Comparison of ENCODE assay signal across 15 cellular contexts in the genomic region with DNA sequence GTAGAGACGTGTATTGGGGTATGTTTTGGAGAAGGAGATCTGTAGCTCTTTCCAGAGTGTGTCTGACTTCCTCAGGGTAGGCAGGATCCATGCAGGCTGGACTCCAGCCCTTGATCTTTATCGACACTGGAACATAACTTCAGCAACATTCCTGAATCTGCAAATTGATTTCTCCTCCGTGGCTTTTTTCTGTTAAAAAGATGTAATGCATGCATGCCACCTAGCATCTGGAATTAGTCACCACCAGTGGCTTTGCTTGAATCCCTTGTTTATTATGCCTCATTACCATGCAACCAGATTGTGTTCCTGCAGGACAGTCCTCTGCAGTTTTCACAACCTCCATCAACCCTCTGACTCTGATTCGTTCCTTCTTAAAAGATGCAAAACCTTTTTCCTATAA.
DNase-seq lines count a peak whose midpoint lies in the region; ATAC-seq and TF ChIP-seq lines count a peak whose summit lies in the region.
"Had no signal": no experiment of that assay in that cellular context is flagged by ENCODE, and none has a peak within 500 bp of the region (broad histone marks: within the 10 kb centered on the region; RNA-seq: fewer than 3 reads in every experiment).

No MANE protein-coding gene starts in this region.

- no peak for ATAC-seq in HG03520 (IDR thresholded peaks at IDR 0.05; ENCODE audit: unreplicated experiment)
- ATAC-seq: activated CD4-positive, alpha-beta T cell treated with anti-CD3 and anti-CD28 coated beads for 36 hours; naive thymus-derived CD8-positive, alpha-beta T cell had no signal

- no peak overlapping the region for H2AFZ ChIP-seq in smooth muscle cell (ENCODE audit: low read depth)

- H3K4me3 ChIP-seq in fibroblast of pulmonary artery (replicated peaks; ENCODE audit: low read depth, low read length) (no peak overlapping the region), smooth muscle cell (no peak overlapping the region)
- H3K4me3 ChIP-seq: spleen, tibial artery had no signal

- H3K79me2 ChIP-seq in smooth muscle cell (ENCODE audit: low read depth), result no peaks in the 10 kb centered on the region

- H4K20me1 ChIP-seq in smooth muscle cell (ENCODE audit: low read depth), result no peaks in the 10 kb centered on the region

- H3K9me3 ChIP-seq in smooth muscle cell (replicated peaks; ENCODE audit: low read depth), result no peaks in the 10 kb centered on the region
- H3K9me3 ChIP-seq: spleen, tibial artery had no signal

- peak overlapping the region; percentile 37 for H3K4me2 ChIP-seq in smooth muscle cell

- DNase-seq in DMS53 (lab: John Stamatoyannopoulos, UW) (peak; percentile 14), DMS53 treated with DMSO at 0.1 percent for 48 hours (lab: John Stamatoyannopoulos, UW; ENCODE audit: unreplicated experiment) (no peak), SW480 (ENCODE audit: low spot score) (peak; percentile 65), fibroblast of pulmonary artery (ENCODE audit: low read depth) (peak; percentile 56), smooth muscle cell (lab: John Stamatoyannopoulos, UW; ENCODE audit: unreplicated experiment) (no peak), SHP77 treated with DMSO at 0.1 percent for 48 hours (lab: John Stamatoyannopoulos, UW) (no peak), GM19240 (ENCODE audit: insufficient read length, low spot score) (no peak)
- DNase-seq: 8988T; activated CD4-positive, alpha-beta T cell treated with anti-CD3 and anti-CD28 coated beads for 36 hours; erythroblast; naive thymus-derived CD8-positive, alpha-beta T cell; NCI-H1417 treated with DMSO at 0.1 percent for 48 hours; spleen; tibial artery had no signal

- no peak for TF ChIP-seq CTCF in fibroblast of pulmonary artery (IDR thresholded peaks at IDR 0.05; ENCODE audit: low read length, missing control alignments)
- TF ChIP-seq CTCF in smooth muscle cell (IDR thresholded peaks at IDR 0.05; ENCODE audit: borderline replicate concordance, insufficient read depth, poor library complexity, severe bottlenecking), result no peak

- no peaks in the 10 kb centered on the region for H3K27me3 ChIP-seq in smooth muscle cell (ENCODE audit: low read depth)
- H3K27me3 ChIP-seq: spleen, tibial artery had no signal

- no peaks in the 10 kb centered on the region for H3F3A ChIP-seq in smooth muscle cell (ENCODE audit: low read depth)

- WGBS in smooth muscle cell (ENCODE audit: low lambda C conversion rate), result 32% methylated on average over 4 of the region's 4 CpGs

- H3K9ac ChIP-seq in smooth muscle cell (ENCODE audit: low read depth), result peak overlapping the region; percentile 67

- H3K4me1 ChIP-seq in smooth muscle cell (ENCODE audit: low read depth), result no peaks in the 10 kb centered on the region

- H3K36me3 ChIP-seq in smooth muscle cell (ENCODE audit: low read depth), result no peaks in the 10 kb centered on the region
- H3K36me3 ChIP-seq: spleen, tibial artery had no signal

- peak overlapping the region; percentile 69 for H3K27ac ChIP-seq in smooth muscle cell (ENCODE audit: low read depth)
- H3K27ac ChIP-seq: spleen had no signal

Comparison
In these comparisons a context has a peak if more than half of its experiments do, and no peak if none do; other contexts are left out.
1. DNase-seq: peak in DMS53 (single experiment), SW480 (single experiment) and fibroblast of pulmonary artery (single experiment); none in DMS53 treated with DMSO at 0.1 percent for 48 hours (single experiment), smooth muscle cell (single experiment), SHP77 treated with DMSO at 0.1 percent for 48 hours (single experiment) and GM19240 (single experiment).